ENCODE assay signal across 9 cellular contexts in genomic region chr14:37196604-37197420, GRCh38. TPM values are rescaled to one million over a fixed set of nuclear protein-coding genes. Genes with fewer than 3 reads are reported as not detected.
A peak's percentile ranks its signal among the peaks of the same experiment; 100 is the strongest.
DNase-seq lines count a peak whose midpoint lies in the region; ATAC-seq and TF ChIP-seq lines count a peak whose summit lies in the region.
"Had no signal": no experiment of that assay in that cellular context is flagged by ENCODE, and none has a peak within 500 bp of the region (broad histone marks: within the 10 kb centered on the region; RNA-seq: fewer than 3 reads in every experiment).

No MANE protein-coding gene starts in this region.

- DNase-seq in LHCN-M2 (ENCODE audit: low read depth), result peak; percentile 18
- no peak for DNase-seq in dorsolateral prefrontal cortex
- DNase-seq in naive thymus-derived CD4-positive, alpha-beta T cell, result no peak
- no peak for DNase-seq in NK-92 treated with Interleukin-12 subunit alpha and Interleukin-12 subunit beta, amount 100 ng/mL, for 24 hours (lab: John Stamatoyannopoulos, UW)
- no peak for DNase-seq in HuH-7 (ENCODE audit: low spot score)
- DNase-seq in AG20443 (ENCODE audit: low spot score), result no peak

- peaks cover 0 to 7% (median 2%) of the 10 kb centered on the region in 11 donors for H3K9me3 Mint-ChIP-seq in naive thymus-derived CD4-positive, alpha-beta T cell

- H3K4me1 ChIP-seq in naive thymus-derived CD4-positive, alpha-beta T cell (ENCODE audit: control insufficient read depth in 2 of 2, insufficient read depth in 2 of 2, low read length in 2 of 2), result no peaks in the 10 kb centered on the region

- peak overlapping the region in 9 of 10 donors; percentile 36 to 79 (median 70) for H3K4me3 Mint-ChIP-seq in naive thymus-derived CD4-positive, alpha-beta T cell
- H3K4me3 Mint-ChIP-seq: central memory CD8-positive, alpha-beta T cell had no signal

- H3K27me3 ChIP-seq in dorsolateral prefrontal cortex, result no peaks in the 10 kb centered on the region
- no peaks in the 10 kb centered on the region for H3K27me3 ChIP-seq in naive thymus-derived CD4-positive, alpha-beta T cell (ENCODE audit: control insufficient read depth in 2 of 2, insufficient read depth in 2 of 2, low read length in 2 of 2)

- peaks cover 0 to 22% (median 18%) of the 10 kb centered on the region in 7 donors for H3K4me1 Mint-ChIP-seq in naive thymus-derived CD4-positive, alpha-beta T cell
- H3K4me1 Mint-ChIP-seq: central memory CD8-positive, alpha-beta T cell had no signal

- no peak for TF ChIP-seq CTCF in 22Rv1 (IDR thresholded peaks at IDR 0.05)
- TF ChIP-seq CTCF in dorsolateral prefrontal cortex (IDR thresholded peaks at IDR 0.05 in 54 of 56, conservative IDR thresholded peaks at IDR 0.05 in 2 of 56; ENCODE audit: low read depth in 1 of 56, partially characterized antibody in 56 of 56), result no peak

- no peaks in the 10 kb centered on the region for H3K36me3 ChIP-seq in naive thymus-derived CD4-positive, alpha-beta T cell (ENCODE audit: control insufficient read depth in 2 of 3, insufficient read depth in 3 of 3, low read length in 3 of 3)

- peak overlapping the region; percentile 43 to 87 (median 71) for H3K4me3 ChIP-seq in dorsolateral prefrontal cortex
- no peak overlapping the region for H3K4me3 ChIP-seq in naive thymus-derived CD4-positive, alpha-beta T cell (ENCODE audit: low read length)

- no peak overlapping the region for H3K27ac Mint-ChIP-seq in naive thymus-derived CD4-positive, alpha-beta T cell

- POLR2A ChIA-PET in naive thymus-derived CD4-positive, alpha-beta T cell (lab: Charles Lee), result no interaction called here

- no peaks in the 10 kb centered on the region for H3K9me3 ChIP-seq in naive thymus-derived CD4-positive, alpha-beta T cell (ENCODE audit: control insufficient read depth in 2 of 3, low read length in 3 of 3)

- CTCF ChIA-PET in naive thymus-derived CD4-positive, alpha-beta T cell (lab: Charles Lee), result no interaction called here

- peaks cover 20 to 33% (median 28%) of the 10 kb centered on the region in 5 donors for H3K27me3 Mint-ChIP-seq in naive thymus-derived CD4-positive, alpha-beta T cell
- H3K27me3 Mint-ChIP-seq: central memory CD8-positive, alpha-beta T cell had no signal

- H3K27ac ChIP-seq in 22Rv1 (peak overlapping the region; percentile 90), dorsolateral prefrontal cortex (peak overlapping the region in 25 of 59 donors; percentile 58 to 91 (median 79))
- H3K27ac ChIP-seq in naive thymus-derived CD4-positive, alpha-beta T cell (ENCODE audit: low read depth, low read length), result no peak overlapping the region

- no peaks in the 10 kb centered on the region for H3K36me3 Mint-ChIP-seq in naive thymus-derived CD4-positive, alpha-beta T cell

- ATAC-seq in naive thymus-derived CD4-positive, alpha-beta T cell, result no peak
- no peak for ATAC-seq in HG02763 (IDR thresholded peaks at IDR 0.05; ENCODE audit: unreplicated experiment)

- intact Hi-C loops in dorsolateral prefrontal cortex (cut with DNase I), result loop anchor here (1.0 to 2.0 kb wide), 2 partner anchors 24 to 25 kb away; partner anchors contain the start of gene SLC25A21 (in 2 of the 2)
- intact Hi-C loops in naive thymus-derived CD4-positive, alpha-beta T cell (cut with micrococcal nuclease), result no loop called here

RNA-seq across cellular contexts. Expression of gene MIPOL1, which starts 0.9 kb away (rescaled TPM):
- total RNA-seq in LHCN-M2 (2014; rRNA removed) (9.9 and 12.4 TPM in 2 replicates), dorsolateral prefrontal cortex (10 to 100 TPM; 16.3 to 37.8 (median 24.5) TPM)
- 1.6 TPM for polyA plus RNA-seq in LHCN-M2 (2012)
- total RNA-seq in naive thymus-derived CD4-positive, alpha-beta T cell, result under 1 TPM in 3 of 5 experiments, not detected in 2; 0.12 to 0.69 (median 0.27) TPM
- polyA plus RNA-seq in naive thymus-derived CD4-positive, alpha-beta T cell, result not detected

RNA-seq across cellular contexts. Expression of gene SLC25A21, which starts 24.4 kb away (rescaled TPM):
- total RNA-seq in LHCN-M2 (2014; rRNA removed), result 0.19 and 0.57 TPM in 2 replicates
- polyA plus RNA-seq in LHCN-M2 (2012), result 0.40 TPM
- 1 to 10 TPM in 21 of 120 experiments, under 1 TPM in 64, not detected in 35; 0.16 to 2.6 (median 0.75) TPM for total RNA-seq in dorsolateral prefrontal cortex
- not detected for total RNA-seq in naive thymus-derived CD4-positive, alpha-beta T cell
- polyA plus RNA-seq in naive thymus-derived CD4-positive, alpha-beta T cell, result not detected

Comparison
In these comparisons a context has a peak if more than half of its experiments do, and no peak if none do; other contexts are left out.
1. intact Hi-C loops: an anchor here in dorsolateral prefrontal cortex (1.0 to 2.0 kb wide); none called in naive thymus-derived CD4-positive, alpha-beta T cell.